ENCODE assay signal across 9 cellular contexts in genomic region chr7:28984631-28985030, GRCh38. TPM values are rescaled to one million over a fixed set of nuclear protein-coding genes. Genes with fewer than 3 reads are reported as not detected.
DNase-seq lines count a peak whose midpoint lies in the region; ATAC-seq and TF ChIP-seq lines count a peak whose summit lies in the region.
"Had no signal": no experiment of that assay in that cellular context is flagged by ENCODE, and none has a peak within 500 bp of the region (broad histone marks: within the 10 kb centered on the region; RNA-seq: fewer than 3 reads in every experiment).

No MANE protein-coding gene starts in this region.

- H3K36me3 ChIP-seq in RWPE2 (ENCODE audit: low read depth) = no peaks in the 10 kb centered on the region

- H3K4me3 ChIP-seq in RWPE2 (ENCODE audit: severe bottlenecking) (no peak overlapping the region), fibroblast of villous mesenchyme (ENCODE audit: low read depth, low read length) (no peak overlapping the region)
- H3K4me3 ChIP-seq: body of pancreas had no signal

- H3K27ac ChIP-seq in RWPE2 (ENCODE audit: poor library complexity, severe bottlenecking) = peak overlapping the region; percentile 36
- H3K27ac ChIP-seq: body of pancreas had no signal

- TF ChIP-seq CTCF in RWPE2 (IDR thresholded peaks at IDR 0.05; ENCODE audit: poor library complexity, severe bottlenecking) = no peak
- no peak for TF ChIP-seq CTCF in fibroblast of villous mesenchyme (IDR thresholded peaks at IDR 0.05; ENCODE audit: insufficient read depth, low read depth, low read length)

- DNase-seq in GM04504 (ENCODE audit: low read depth) (peak; percentile 80), RWPE2 (ENCODE audit: low spot score) (no peak), fibroblast of villous mesenchyme (ENCODE audit: low read depth) (peak; percentile 87), renal cortical epithelial cell (ENCODE audit: low read depth) (peak; percentile 85), NCI-H1105 (lab: John Stamatoyannopoulos, UW) (no peak), HUDEP-2 (lab: John Stamatoyannopoulos, UW; ENCODE audit: unreplicated experiment in 76 of 76) (no peak), NCI-H1417 treated with DMSO at 0.1 percent for 48 hours (lab: John Stamatoyannopoulos, UW) (no peak)

- peaks cover 25% of the 10 kb centered on the region for H3K4me1 ChIP-seq in RWPE2 (ENCODE audit: insufficient read depth, poor library complexity, severe bottlenecking)
- H3K4me1 ChIP-seq: body of pancreas had no signal

- peak; percentile 89 for ATAC-seq in RWPE2 (ENCODE audit: low read depth)
- no peak for ATAC-seq in HG02798 (IDR thresholded peaks at IDR 0.05; ENCODE audit: poor library complexity, unreplicated experiment)
- ATAC-seq: body of pancreas had no signal

- H3K9me3 ChIP-seq in RWPE2 (ENCODE audit: severe bottlenecking) = no peaks in the 10 kb centered on the region
- H3K9me3 ChIP-seq: body of pancreas had no signal

- no peaks in the 10 kb centered on the region for H3K27me3 ChIP-seq in RWPE2 (ENCODE audit: insufficient read depth, poor library complexity, severe bottlenecking)
- H3K27me3 ChIP-seq: body of pancreas had no signal

RNA-seq across cellular contexts. Expression of gene TRIL, which starts 26.5 kb away (rescaled TPM):
- total RNA-seq in fibroblast of villous mesenchyme = under 0.01 and 1.9 TPM in 2 replicates
- total RNA-seq in renal cortical epithelial cell = 0.35 and 0.94 TPM in 2 replicates

Comparison
In these comparisons a context has a peak if more than half of its experiments do, and no peak if none do; other contexts are left out.
1. DNase-seq: peak in GM04504 (single experiment), fibroblast of villous mesenchyme (single experiment) and renal cortical epithelial cell (single experiment); none in RWPE2 (single experiment), NCI-H1105 (single experiment), HUDEP-2 (0 of 76) and NCI-H1417 treated with DMSO at 0.1 percent for 48 hours (single experiment).